Comparison of ENCODE assay signal across 22 cellular contexts in the genomic region with DNA sequence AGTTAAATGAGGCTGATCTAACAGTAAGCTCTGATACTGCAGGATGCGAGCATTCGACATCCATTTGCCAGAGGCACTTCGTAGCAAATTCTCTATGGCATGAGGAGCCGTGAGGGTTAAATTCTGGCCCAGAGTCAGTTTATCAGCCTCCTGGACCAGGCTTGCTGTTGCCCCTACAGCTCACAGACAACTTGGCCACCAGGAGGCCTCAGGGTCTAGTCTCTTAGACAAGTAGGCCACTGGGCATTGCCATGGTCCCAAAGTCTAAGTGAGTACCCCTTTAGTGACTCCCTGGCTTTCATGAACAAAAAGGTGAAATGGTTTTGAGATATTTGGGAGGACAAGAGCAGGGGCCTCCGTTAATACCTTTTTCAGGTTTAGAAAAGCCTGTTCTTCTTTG.
DNase-seq lines count a peak whose midpoint lies in the region; ATAC-seq and TF ChIP-seq lines count a peak whose summit lies in the region.
"Had no signal": no experiment of that assay in that cellular context is flagged by ENCODE, and none has a peak within 500 bp of the region (broad histone marks: within the 10 kb centered on the region; RNA-seq: fewer than 3 reads in every experiment).

No MANE protein-coding gene starts in this region.

- no peaks in the 10 kb centered on the region for H3F3A ChIP-seq in GM23248 (ENCODE audit: insufficient read depth)

- no peaks in the 10 kb centered on the region for H3K9me3 ChIP-seq in GM23248 (ENCODE audit: low read depth)
- H3K9me3 ChIP-seq: MG63, SK-N-SH had no signal

- no peak for ATAC-seq in foreskin keratinocyte
- ATAC-seq: HCT116 had no signal

- H3K4me3 ChIP-seq in retinal pigment epithelial cell (ENCODE audit: low read length): no peak overlapping the region
- no peak overlapping the region for H3K4me3 ChIP-seq in GM23248
- H3K4me3 ChIP-seq: MG63 had no signal

- H4K20me1 ChIP-seq in GM23248 (ENCODE audit: insufficient read depth): no peaks in the 10 kb centered on the region; the same call in 1 of the 2 replicates

- no peak overlapping the region for H3K4me2 ChIP-seq in GM23248 (ENCODE audit: unreplicated experiment)
- H3K4me2 ChIP-seq: SK-N-SH had no signal

- H3K4me1 ChIP-seq in foreskin keratinocyte (peaks cover 3% of the 10 kb centered on the region), GM23248 (ENCODE audit: insufficient read depth) (no peaks in the 10 kb centered on the region)

- WGBS in GM23248 (ENCODE audit: low coverage in 1 of 2, low lambda C conversion rate in 2 of 2, missing lambda C conversion rate in 2 of 2), 2 experiments: 59 to 60% methylated on average over 5 of the region's 5 CpGs

- H3K9me2 ChIP-seq in GM23248 (ENCODE audit: insufficient read depth): no peaks in the 10 kb centered on the region
- H3K9me2 ChIP-seq: SK-N-SH had no signal

- no peaks in the 10 kb centered on the region for H3K79me2 ChIP-seq in GM23248 (ENCODE audit: insufficient read depth)

- H3K27me3 ChIP-seq in foreskin keratinocyte (no peaks in the 10 kb centered on the region), GM23248 (replicated peaks; ENCODE audit: insufficient read depth) (0 out of 2 replicates have a peak, but pooled peaks cover 6% of the 10 kb centered on the region)
- H3K27me3 ChIP-seq: MG63 had no signal

- H3K27ac ChIP-seq in foreskin keratinocyte (no peak overlapping the region), GM23248 (no peak overlapping the region)
- H3K27ac ChIP-seq: 22Rv1, HL-60 had no signal

- in situ Hi-C loops in SK-MEL-5 (cut with HindIII; ENCODE audit: low pct_unique_long_range_greater_than_20kb, low sequenced_read_pairs) (no loop called here), ACHN (cut with HindIII; ENCODE audit: low pct_ligation_motif_present, low pct_unique_long_range_greater_than_20kb, low sequenced_read_pairs) (no loop called here), GM23248 (cut with MboI) (no loop called here)

- no peak overlapping the region for H2AFZ ChIP-seq in GM23248

- peak; percentile 8 for DNase-seq in DMS53 (lab: John Stamatoyannopoulos, UW)
- no peak for DNase-seq in DMS53 treated with DMSO at 0.1 percent for 48 hours (lab: John Stamatoyannopoulos, UW; ENCODE audit: unreplicated experiment)
- DNase-seq in SK-MEL-5 (ENCODE audit: low read depth, low spot score): peak; percentile 3
- DNase-seq in foreskin keratinocyte: no peak
- no peak for DNase-seq in retinal pigment epithelial cell (ENCODE audit: low read depth)
- no peak for DNase-seq in NCI-H2029 treated with DMSO at 0.1 percent for 48 hours (lab: John Stamatoyannopoulos, UW)
- no peak for DNase-seq in ACHN
- DNase-seq in GM23248: no peak
- DNase-seq: CD4-positive, alpha-beta T cell; DMS153; Kasumi-1; MG63; NCI-H1048; NCI-H1436; NCI-H2029; NCI-H2171 treated with DMSO at 0.1 percent for 48 hours; NCI-H748 treated with DMSO at 0.1 percent for 48 hours; NK-92 treated with Interleukin-12 subunit alpha and Interleukin-12 subunit beta, amount 100 ng/mL, for 24 hours; SK-N-SH had no signal

- TF ChIP-seq CTCF in foreskin keratinocyte (conservative IDR thresholded peaks at IDR 0.05) (peak; percentile 14), retinal pigment epithelial cell (conservative IDR thresholded peaks at IDR 0.05; ENCODE audit: low read depth, low read length) (peak; percentile 0)

- no peaks in the 10 kb centered on the region for H3K36me3 ChIP-seq in GM23248 (ENCODE audit: low read depth)
- H3K36me3 ChIP-seq: MG63 had no signal

- H3K9ac ChIP-seq in GM23248: no peak overlapping the region
- H3K9ac ChIP-seq: SK-N-SH had no signal

Comparison
In these comparisons a context has a peak if more than half of its experiments do, and no peak if none do; other contexts are left out.
1. DNase-seq: peak in DMS53 (single experiment) and SK-MEL-5 (single experiment); none in DMS53 treated with DMSO at 0.1 percent for 48 hours (single experiment), foreskin keratinocyte (0 of 2), retinal pigment epithelial cell (single experiment), NCI-H2029 treated with DMSO at 0.1 percent for 48 hours (single experiment), ACHN (single experiment) and GM23248 (single experiment).